In genomic region chr7:44087914-44088838, GRCh38 we compare ENCODE assay signal across 1 cellular context.
TF ChIP-seq lines count a peak whose summit lies in the region.

No MANE protein-coding gene starts in this region.

TF ChIP-seq in HepG2, 621 proteins besides CTCF, POLR2A, EP300 and RAD21 (continued from another document):
- TF ChIP-seq ZGPAT (CRISPR knock-in tag; IDR thresholded peaks at IDR 0.05): peak; percentile 32; the same call in 1 of the 2 replicates
- TF ChIP-seq, protein P1, sequence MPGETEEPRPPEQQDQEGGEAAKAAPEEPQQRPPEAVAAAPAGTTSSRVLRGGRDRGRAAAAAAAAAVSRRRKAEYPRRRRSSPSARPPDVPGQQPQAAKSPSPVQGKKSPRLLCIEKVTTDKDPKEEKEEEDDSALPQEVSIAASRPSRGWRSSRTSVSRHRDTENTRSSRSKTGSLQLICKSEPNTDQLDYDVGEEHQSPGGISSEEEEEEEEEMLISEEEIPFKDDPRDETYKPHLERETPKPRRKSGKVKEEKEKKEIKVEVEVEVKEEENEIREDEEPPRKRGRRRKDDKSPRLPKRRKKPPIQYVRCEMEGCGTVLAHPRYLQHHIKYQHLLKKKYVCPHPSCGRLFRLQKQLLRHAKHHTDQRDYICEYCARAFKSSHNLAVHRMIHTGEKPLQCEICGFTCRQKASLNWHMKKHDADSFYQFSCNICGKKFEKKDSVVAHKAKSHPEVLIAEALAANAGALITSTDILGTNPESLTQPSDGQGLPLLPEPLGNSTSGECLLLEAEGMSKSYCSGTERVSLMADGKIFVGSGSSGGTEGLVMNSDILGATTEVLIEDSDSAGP (CRISPR knock-in tag; IDR thresholded peaks at IDR 0.05; ENCODE audit: borderline replicate concordance): peak; percentile 32; the same call in 1 of the 2 replicates
- TF ChIP-seq HDAC2 (CRISPR knock-in tag; IDR thresholded peaks at IDR 0.05): peak; percentile 54
- TF ChIP-seq PBX3 (CRISPR knock-in tag; IDR thresholded peaks at IDR 0.05; ENCODE audit: borderline replicate concordance): no peak
- 0 out of 2 replicates have a peak, but pooled peaks have one; percentile 25 for TF ChIP-seq HIVEP1 (CRISPR knock-in tag; IDR thresholded peaks at IDR 0.05)
- peak; percentile 64; the same call in 1 of the 2 replicates for TF ChIP-seq MYC (CRISPR knock-in tag; IDR thresholded peaks at IDR 0.05; ENCODE audit: borderline replicate concordance)
- no peak for TF ChIP-seq ZNF224 (CRISPR knock-in tag; IDR thresholded peaks at IDR 0.05)
- TF ChIP-seq, protein P2, sequence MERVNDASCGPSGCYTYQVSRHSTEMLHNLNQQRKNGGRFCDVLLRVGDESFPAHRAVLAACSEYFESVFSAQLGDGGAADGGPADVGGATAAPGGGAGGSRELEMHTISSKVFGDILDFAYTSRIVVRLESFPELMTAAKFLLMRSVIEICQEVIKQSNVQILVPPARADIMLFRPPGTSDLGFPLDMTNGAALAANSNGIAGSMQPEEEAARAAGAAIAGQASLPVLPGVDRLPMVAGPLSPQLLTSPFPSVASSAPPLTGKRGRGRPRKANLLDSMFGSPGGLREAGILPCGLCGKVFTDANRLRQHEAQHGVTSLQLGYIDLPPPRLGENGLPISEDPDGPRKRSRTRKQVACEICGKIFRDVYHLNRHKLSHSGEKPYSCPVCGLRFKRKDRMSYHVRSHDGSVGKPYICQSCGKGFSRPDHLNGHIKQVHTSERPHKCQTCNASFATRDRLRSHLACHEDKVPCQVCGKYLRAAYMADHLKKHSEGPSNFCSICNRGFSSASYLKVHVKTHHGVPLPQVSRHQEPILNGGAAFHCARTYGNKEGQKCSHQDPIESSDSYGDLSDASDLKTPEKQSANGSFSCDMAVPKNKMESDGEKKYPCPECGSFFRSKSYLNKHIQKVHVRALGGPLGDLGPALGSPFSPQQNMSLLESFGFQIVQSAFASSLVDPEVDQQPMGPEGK (CRISPR knock-in tag; IDR thresholded peaks at IDR 0.05): peak; percentile 33; the same call in 1 of the 2 replicates
- peak; percentile 61; the same call in 1 of the 2 replicates for TF ChIP-seq GABPB1 (CRISPR knock-in tag; IDR thresholded peaks at IDR 0.05)
- TF ChIP-seq, protein P3, sequence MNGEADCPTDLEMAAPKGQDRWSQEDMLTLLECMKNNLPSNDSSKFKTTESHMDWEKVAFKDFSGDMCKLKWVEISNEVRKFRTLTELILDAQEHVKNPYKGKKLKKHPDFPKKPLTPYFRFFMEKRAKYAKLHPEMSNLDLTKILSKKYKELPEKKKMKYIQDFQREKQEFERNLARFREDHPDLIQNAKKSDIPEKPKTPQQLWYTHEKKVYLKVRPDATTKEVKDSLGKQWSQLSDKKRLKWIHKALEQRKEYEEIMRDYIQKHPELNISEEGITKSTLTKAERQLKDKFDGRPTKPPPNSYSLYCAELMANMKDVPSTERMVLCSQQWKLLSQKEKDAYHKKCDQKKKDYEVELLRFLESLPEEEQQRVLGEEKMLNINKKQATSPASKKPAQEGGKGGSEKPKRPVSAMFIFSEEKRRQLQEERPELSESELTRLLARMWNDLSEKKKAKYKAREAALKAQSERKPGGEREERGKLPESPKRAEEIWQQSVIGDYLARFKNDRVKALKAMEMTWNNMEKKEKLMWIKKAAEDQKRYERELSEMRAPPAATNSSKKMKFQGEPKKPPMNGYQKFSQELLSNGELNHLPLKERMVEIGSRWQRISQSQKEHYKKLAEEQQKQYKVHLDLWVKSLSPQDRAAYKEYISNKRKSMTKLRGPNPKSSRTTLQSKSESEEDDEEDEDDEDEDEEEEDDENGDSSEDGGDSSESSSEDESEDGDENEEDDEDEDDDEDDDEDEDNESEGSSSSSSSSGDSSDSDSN (CRISPR knock-in tag; IDR thresholded peaks at IDR 0.05): peak; percentile 51; the same call in 1 of the 2 replicates
- TF ChIP-seq, protein P4, sequence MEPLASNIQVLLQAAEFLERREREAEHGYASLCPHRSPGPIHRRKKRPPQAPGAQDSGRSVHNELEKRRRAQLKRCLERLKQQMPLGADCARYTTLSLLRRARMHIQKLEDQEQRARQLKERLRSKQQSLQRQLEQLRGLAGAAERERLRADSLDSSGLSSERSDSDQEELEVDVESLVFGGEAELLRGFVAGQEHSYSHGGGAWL (CRISPR knock-in tag; IDR thresholded peaks at IDR 0.05): peak; percentile 57; the same call in 1 of the 2 replicates
- no peak for TF ChIP-seq CHD2 (IDR thresholded peaks at IDR 0.05; ENCODE audit: low read depth, low read length)
- TF ChIP-seq LCORL (IDR thresholded peaks at IDR 0.05): no peak
- peak; percentile 47; the same call in 1 of the 2 replicates for TF ChIP-seq LCORL (CRISPR knock-in tag; IDR thresholded peaks at IDR 0.05)
- TF ChIP-seq ETV5 (CRISPR knock-in tag; IDR thresholded peaks at IDR 0.05; ENCODE audit: borderline replicate concordance): peak; percentile 51
- no peak for TF ChIP-seq FOXO1 (CRISPR knock-in tag; IDR thresholded peaks at IDR 0.05)
